10 cellular contexts compared by ENCODE assay signal in the genomic region with DNA sequence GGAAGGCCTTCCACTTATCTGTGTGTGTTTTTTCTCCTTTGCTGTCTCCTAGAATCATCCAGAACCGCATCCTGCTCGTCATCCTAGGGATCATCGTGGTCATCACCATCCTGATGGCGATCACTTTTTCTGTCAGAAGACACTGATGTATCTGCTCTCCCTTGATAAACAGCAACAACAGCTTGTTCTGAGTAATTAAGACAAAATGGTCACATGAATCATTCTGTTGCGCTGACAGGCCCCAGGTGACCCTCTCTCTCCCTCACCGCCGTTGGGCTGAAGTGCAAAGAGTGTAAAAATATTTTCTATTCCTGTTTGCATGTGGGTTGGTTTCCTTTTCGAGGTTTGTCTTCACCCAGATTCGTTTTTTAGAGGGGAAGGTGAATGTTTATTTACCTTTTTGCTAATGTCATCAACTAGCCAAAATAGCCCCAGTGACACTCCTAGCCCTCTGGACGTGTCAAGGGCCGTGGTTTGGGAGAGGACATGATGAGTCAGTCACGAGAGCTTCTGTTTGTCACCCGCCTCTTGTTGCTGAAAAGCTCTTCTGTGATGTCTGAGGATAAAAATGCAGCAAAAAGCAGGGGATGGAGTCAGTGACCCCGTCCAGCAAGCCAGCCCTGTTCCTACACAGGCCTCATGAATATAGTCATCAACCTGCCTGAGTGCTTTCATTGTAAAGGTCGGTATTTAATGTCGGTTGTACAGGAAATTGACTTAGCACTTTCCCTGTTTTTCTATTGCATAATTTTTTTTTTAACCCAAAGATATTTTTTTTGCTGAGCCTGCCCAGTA.
DNase-seq lines count a peak whose midpoint lies in the region; ATAC-seq, FAIRE-seq and TF ChIP-seq lines count a peak whose summit lies in the region.
"Had no signal": no experiment of that assay in that cellular context is flagged by ENCODE, and none has a peak within 500 bp of the region (broad histone marks: within the 10 kb centered on the region; RNA-seq: fewer than 3 reads in every experiment).

No MANE protein-coding gene starts in this region.

- FAIRE-seq in HTR-8/SVneo (lab: Jason Lieb, UNC) (no peak), bronchial epithelial cell (lab: Jason Lieb, UNC) (no peak)

- peak; percentile 61 for DNase-seq in AG10803 (ENCODE audit: low read depth)
- peak; percentile 48 for DNase-seq in HTR-8/SVneo (ENCODE audit: insufficient read length, low spot score)
- DNase-seq in bronchial epithelial cell (ENCODE audit: low read depth) = peak; percentile 51
- no peak for DNase-seq in lung (ENCODE audit: low spot score)
- no peak for DNase-seq in stimulated activated CD4-positive, alpha-beta T cell treated with anti-CD3 and anti-CD28 coated beads, Interleukin-1b, Interleukin-23, amount 100 ng/mL, for 48 hours
- DNase-seq in iPS-NIHi11 (ENCODE audit: low spot score) = no peak
- DNase-seq: GDM1, NCI-H187 had no signal

- peaks cover 0 to 14% of the 10 kb centered on the region in 2 donors for H3K4me1 ChIP-seq in lung (ENCODE audit: control insufficient read depth in 2 of 2, insufficient read depth in 2 of 2, low read length in 2 of 2)

- H3K36me3 ChIP-seq in bronchial epithelial cell (ENCODE audit: control insufficient read depth, insufficient read depth, low read length) = no peaks in the 10 kb centered on the region
- peaks cover 0 to 2% of the 10 kb centered on the region in 2 donors for H3K36me3 ChIP-seq in lung (ENCODE audit: control insufficient read depth in 2 of 2, insufficient read depth in 2 of 2, low read length in 2 of 2)

- TF ChIP-seq CTCF in AG10803 (conservative IDR thresholded peaks at IDR 0.05; ENCODE audit: low read length) = no peak
- no peak for TF ChIP-seq CTCF in bronchial epithelial cell (IDR thresholded peaks at IDR 0.05; ENCODE audit: insufficient read depth, low read length, severe bottlenecking)
- TF ChIP-seq CTCF in lung (IDR thresholded peaks at IDR 0.05; ENCODE audit: control extremely low read depth, extremely low read depth) = no peak

- 37 to 50% methylated on average over 16 of the region's 16 CpGs for WGBS in lung, 2 donors

- no peaks in the 10 kb centered on the region for H3K27me3 ChIP-seq in bronchial epithelial cell (ENCODE audit: control insufficient read depth, insufficient read depth, low read length)
- no peaks in the 10 kb centered on the region for H3K27me3 ChIP-seq in lung (ENCODE audit: control insufficient read depth, insufficient read depth)

- H3K4me3 ChIP-seq in AG10803 (ENCODE audit: low read length) (no peak overlapping the region), bronchial epithelial cell (ENCODE audit: low read depth, low read length) (no peak overlapping the region), lung (no peak overlapping the region)

- ATAC-seq in lung (ENCODE audit: insufficient read depth, low FRiP score) = peak; percentile 19
- ATAC-seq in GM19328 (IDR thresholded peaks at IDR 0.05; ENCODE audit: unreplicated experiment) = no peak
- no peak for ATAC-seq in HG03135 (IDR thresholded peaks at IDR 0.05; ENCODE audit: unreplicated experiment)

- H3K27ac ChIP-seq in lung (ENCODE audit: low read depth in 1 of 2, low read length in 1 of 2) = no peak overlapping the region

- peaks cover 0 to 2% of the 10 kb centered on the region in 2 donors for H3K9me3 ChIP-seq in lung (ENCODE audit: control insufficient read depth in 2 of 2, insufficient read depth in 1 of 2, low read length in 1 of 2)

Comparison
In these comparisons a context has a peak if more than half of its experiments do, and no peak if none do; other contexts are left out.
1. DNase-seq: peak in AG10803 (single experiment), HTR-8/SVneo (single experiment) and bronchial epithelial cell (single experiment); none in lung (single experiment), stimulated activated CD4-positive, alpha-beta T cell treated with anti-CD3 and anti-CD28 coated beads, Interleukin-1b, Interleukin-23, amount 100 ng/mL, for 48 hours (single experiment) and iPS-NIHi11 (single experiment).